8 cellular contexts compared by ENCODE assay signal in the genomic region with DNA sequence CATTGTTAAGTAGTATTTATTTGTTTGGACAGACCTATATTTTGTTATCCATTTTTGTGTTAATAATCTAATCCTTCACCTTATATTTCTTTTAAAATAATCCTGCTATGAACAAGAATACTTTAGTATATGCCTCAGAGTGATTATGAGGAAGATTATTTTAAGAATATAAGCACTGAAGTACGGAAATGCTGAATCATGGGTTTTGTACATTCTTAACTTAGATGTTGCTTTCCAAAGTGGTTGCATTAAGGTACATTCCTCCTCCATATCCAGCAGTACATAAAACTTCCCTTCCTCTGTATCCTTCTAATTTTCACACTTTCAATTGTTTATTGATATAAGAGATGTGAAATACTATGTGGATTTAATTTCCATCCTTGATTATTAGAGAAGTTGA.
"Had no signal": no experiment of that assay in that cellular context is flagged by ENCODE, and none has a peak within 500 bp of the region (broad histone marks: within the 10 kb centered on the region; RNA-seq: fewer than 3 reads in every experiment).

No MANE protein-coding gene starts in this region.

- DNase-seq: GM23248, GOT3, H9, HCEC 1CT, KBM-7 had no signal

- FAIRE-seq: H54, HTR-8/SVneo had no signal

- H3K4me3 ChIP-seq: GM23248 had no signal

- H2AFZ ChIP-seq: GM23248 had no signal

- H3K4me2 ChIP-seq: KMS-11 had no signal

- H3K9ac ChIP-seq: GM23248, KMS-11 had no signal

- H3K27ac ChIP-seq: GM23248, KMS-11 had no signal
